1 cellular context compared by ENCODE assay signal in the genomic region with DNA sequence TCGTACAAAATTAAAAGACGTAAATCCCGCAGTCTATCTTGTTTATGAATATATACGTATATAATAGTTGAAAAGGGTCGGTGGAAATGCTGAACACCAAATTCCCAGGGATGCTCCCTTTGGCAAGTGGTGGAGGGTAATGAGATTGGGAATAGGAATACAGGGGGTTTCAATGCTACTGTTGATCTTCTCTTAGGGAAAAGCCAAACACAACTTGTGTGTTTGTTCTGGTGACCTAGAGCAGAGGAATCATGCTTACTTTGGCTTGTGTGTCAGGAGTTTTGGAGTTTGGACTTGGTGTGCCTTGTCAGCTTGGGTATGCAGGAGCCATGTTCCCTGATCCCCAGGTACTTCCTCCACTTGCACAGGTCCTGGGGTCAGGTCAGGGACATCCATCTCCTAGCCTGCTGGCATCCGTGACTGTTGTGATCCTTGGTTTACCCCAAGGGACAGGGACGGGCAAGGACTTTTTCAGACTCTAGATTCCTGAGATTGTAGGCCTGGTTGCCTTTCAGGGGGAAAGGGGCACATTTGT.
TF ChIP-seq lines count a peak whose summit lies in the region.

No MANE protein-coding gene starts in this region.

TF ChIP-seq in HepG2, 621 proteins besides CTCF, POLR2A, EP300 and RAD21 (continued from another document and continues in another):
- TF ChIP-seq ELF4 (CRISPR knock-in tag; IDR thresholded peaks at IDR 0.05; ENCODE audit: borderline replicate concordance) (no peak), GLI4 (CRISPR knock-in tag; IDR thresholded peaks at IDR 0.05; ENCODE audit: borderline replicate concordance) (no peak), GATAD2A (CRISPR knock-in tag; IDR thresholded peaks at IDR 0.05) (peak; percentile 70), ZNF460 (CRISPR knock-in tag; IDR thresholded peaks at IDR 0.05; ENCODE audit: borderline replicate concordance) (no peak), RFX5 (IDR thresholded peaks at IDR 0.05; ENCODE audit: low read depth, low read length) (no peak), ZNF589 (CRISPR knock-in tag; conservative IDR thresholded peaks at IDR 0.05) (no peak), ZNF891 (CRISPR knock-in tag; IDR thresholded peaks at IDR 0.05) (no peak), ZNF44 (CRISPR knock-in tag; IDR thresholded peaks at IDR 0.05) (no peak), ZNF724P (CRISPR knock-in tag; IDR thresholded peaks at IDR 0.05; ENCODE audit: borderline replicate concordance) (no peak), NR2F2 (IDR thresholded peaks at IDR 0.05; ENCODE audit: borderline replicate concordance, low read depth) (0 out of 2 replicates have a peak, but pooled peaks have one; percentile 19), SP4 (CRISPR knock-in tag; IDR thresholded peaks at IDR 0.05) (no peak), ZBTB8A (CRISPR knock-in tag; IDR thresholded peaks at IDR 0.05; ENCODE audit: borderline replicate concordance, low read depth) (no peak), ZNF530 (CRISPR knock-in tag; IDR thresholded peaks at IDR 0.05; ENCODE audit: low read depth) (no peak), DNMT3B (CRISPR knock-in tag; conservative IDR thresholded peaks at IDR 0.05) (no peak), ZNF10 (CRISPR knock-in tag; IDR thresholded peaks at IDR 0.05; ENCODE audit: borderline replicate concordance, low read depth) (no peak), ZFP62 (CRISPR knock-in tag; IDR thresholded peaks at IDR 0.05) (no peak), NPAS2 (CRISPR knock-in tag; IDR thresholded peaks at IDR 0.05; ENCODE audit: borderline replicate concordance) (no peak), POLR2AphosphoS5 (IDR thresholded peaks at IDR 0.05; ENCODE audit: low read depth, low read length) (no peak), NFE2L1 (CRISPR knock-in tag; IDR thresholded peaks at IDR 0.05; ENCODE audit: borderline replicate concordance) (no peak), SOX6 (IDR thresholded peaks at IDR 0.05) (no peak), SOX6 (CRISPR knock-in tag; IDR thresholded peaks at IDR 0.05) (peak; percentile 62; the same call in 1 of the 2 replicates), ZNF660 (CRISPR knock-in tag; IDR thresholded peaks at IDR 0.05; ENCODE audit: borderline replicate concordance, low read depth) (no peak), ZNF317 (CRISPR knock-in tag; IDR thresholded peaks at IDR 0.05) (no peak), STAT5B (CRISPR knock-in tag; IDR thresholded peaks at IDR 0.05) (no peak), ELF1 (CRISPR knock-in tag; IDR thresholded peaks at IDR 0.05) (peak; percentile 46), ZNF354B (CRISPR knock-in tag; IDR thresholded peaks at IDR 0.05) (no peak), ZNF230 (CRISPR knock-in tag; IDR thresholded peaks at IDR 0.05) (no peak), LCORL (IDR thresholded peaks at IDR 0.05) (no peak), LCORL (CRISPR knock-in tag; IDR thresholded peaks at IDR 0.05) (peak; percentile 95), NFYC (CRISPR knock-in tag; IDR thresholded peaks at IDR 0.05) (no peak), TEAD2 (CRISPR knock-in tag; IDR thresholded peaks at IDR 0.05) (no peak), ZNF557 (CRISPR knock-in tag; IDR thresholded peaks at IDR 0.05) (no peak), JUN (CRISPR knock-in tag; IDR thresholded peaks at IDR 0.05) (no peak), ZNF292 (CRISPR knock-in tag; IDR thresholded peaks at IDR 0.05; ENCODE audit: borderline replicate concordance, low read depth) (peak; percentile 80; the same call in 1 of the 2 replicates), ZNF552 (CRISPR knock-in tag; IDR thresholded peaks at IDR 0.05; ENCODE audit: borderline replicate concordance) (no peak), NFE2 (CRISPR knock-in tag; IDR thresholded peaks at IDR 0.05) (no peak), ZBTB20 (CRISPR knock-in tag; IDR thresholded peaks at IDR 0.05; ENCODE audit: borderline replicate concordance, low read depth) (0 out of 2 replicates have a peak, but pooled peaks have one; percentile 62), NAIF1 (CRISPR knock-in tag; IDR thresholded peaks at IDR 0.05; ENCODE audit: borderline replicate concordance) (no peak), SNRNP70 (IDR thresholded peaks at IDR 0.05; ENCODE audit: low read depth, low read length) (no peak), ARNT (IDR thresholded peaks at IDR 0.05) (no peak), SIN3A (IDR thresholded peaks at IDR 0.05; ENCODE audit: borderline replicate concordance, low read depth, low read length) (no peak), ZKSCAN5 (CRISPR knock-in tag; IDR thresholded peaks at IDR 0.05) (no peak), ZNF792 (CRISPR knock-in tag; IDR thresholded peaks at IDR 0.05) (peak; percentile 79; the same call in 1 of the 2 replicates), DNMT1 (CRISPR knock-in tag; IDR thresholded peaks at IDR 0.05) (0 out of 2 replicates have a peak, but pooled peaks have one; percentile 41), ZNF33A (CRISPR knock-in tag; IDR thresholded peaks at IDR 0.05; ENCODE audit: borderline replicate concordance) (no peak), ZNF713 (CRISPR knock-in tag; IDR thresholded peaks at IDR 0.05) (no peak)
- TF ChIP-seq, protein P1, sequence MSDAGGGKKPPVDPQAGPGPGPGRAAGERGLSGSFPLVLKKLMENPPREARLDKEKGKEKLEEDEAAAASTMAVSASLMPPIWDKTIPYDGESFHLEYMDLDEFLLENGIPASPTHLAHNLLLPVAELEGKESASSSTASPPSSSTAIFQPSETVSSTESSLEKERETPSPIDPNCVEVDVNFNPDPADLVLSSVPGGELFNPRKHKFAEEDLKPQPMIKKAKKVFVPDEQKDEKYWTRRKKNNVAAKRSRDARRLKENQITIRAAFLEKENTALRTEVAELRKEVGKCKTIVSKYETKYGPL (CRISPR knock-in tag; IDR thresholded peaks at IDR 0.05): no peak
- TF ChIP-seq, protein P2, sequence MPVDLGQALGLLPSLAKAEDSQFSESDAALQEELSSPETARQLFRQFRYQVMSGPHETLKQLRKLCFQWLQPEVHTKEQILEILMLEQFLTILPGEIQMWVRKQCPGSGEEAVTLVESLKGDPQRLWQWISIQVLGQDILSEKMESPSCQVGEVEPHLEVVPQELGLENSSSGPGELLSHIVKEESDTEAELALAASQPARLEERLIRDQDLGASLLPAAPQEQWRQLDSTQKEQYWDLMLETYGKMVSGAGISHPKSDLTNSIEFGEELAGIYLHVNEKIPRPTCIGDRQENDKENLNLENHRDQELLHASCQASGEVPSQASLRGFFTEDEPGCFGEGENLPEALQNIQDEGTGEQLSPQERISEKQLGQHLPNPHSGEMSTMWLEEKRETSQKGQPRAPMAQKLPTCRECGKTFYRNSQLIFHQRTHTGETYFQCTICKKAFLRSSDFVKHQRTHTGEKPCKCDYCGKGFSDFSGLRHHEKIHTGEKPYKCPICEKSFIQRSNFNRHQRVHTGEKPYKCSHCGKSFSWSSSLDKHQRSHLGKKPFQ (CRISPR knock-in tag; IDR thresholded peaks at IDR 0.05; ENCODE audit: insufficient replicate concordance): peak; percentile 28
- TF ChIP-seq, protein P3, sequence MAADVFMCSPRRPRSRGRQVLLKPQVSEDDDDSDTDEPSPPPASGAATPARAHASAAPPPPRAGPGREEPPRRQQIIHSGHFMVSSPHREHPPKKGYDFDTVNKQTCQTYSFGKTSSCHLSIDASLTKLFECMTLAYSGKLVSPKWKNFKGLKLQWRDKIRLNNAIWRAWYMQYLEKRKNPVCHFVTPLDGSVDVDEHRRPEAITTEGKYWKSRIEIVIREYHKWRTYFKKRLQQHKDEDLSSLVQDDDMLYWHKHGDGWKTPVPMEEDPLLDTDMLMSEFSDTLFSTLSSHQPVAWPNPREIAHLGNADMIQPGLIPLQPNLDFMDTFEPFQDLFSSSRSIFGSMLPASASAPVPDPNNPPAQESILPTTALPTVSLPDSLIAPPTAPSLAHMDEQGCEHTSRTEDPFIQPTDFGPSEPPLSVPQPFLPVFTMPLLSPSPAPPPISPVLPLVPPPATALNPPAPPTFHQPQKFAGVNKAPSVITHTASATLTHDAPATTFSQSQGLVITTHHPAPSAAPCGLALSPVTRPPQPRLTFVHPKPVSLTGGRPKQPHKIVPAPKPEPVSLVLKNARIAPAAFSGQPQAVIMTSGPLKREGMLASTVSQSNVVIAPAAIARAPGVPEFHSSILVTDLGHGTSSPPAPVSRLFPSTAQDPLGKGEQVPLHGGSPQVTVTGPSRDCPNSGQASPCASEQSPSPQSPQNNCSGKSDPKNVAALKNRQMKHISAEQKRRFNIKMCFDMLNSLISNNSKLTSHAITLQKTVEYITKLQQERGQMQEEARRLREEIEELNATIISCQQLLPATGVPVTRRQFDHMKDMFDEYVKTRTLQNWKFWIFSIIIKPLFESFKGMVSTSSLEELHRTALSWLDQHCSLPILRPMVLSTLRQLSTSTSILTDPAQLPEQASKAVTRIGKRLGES (CRISPR knock-in tag; IDR thresholded peaks at IDR 0.05; ENCODE audit: borderline replicate concordance): no peak
- TF ChIP-seq, protein P4, sequence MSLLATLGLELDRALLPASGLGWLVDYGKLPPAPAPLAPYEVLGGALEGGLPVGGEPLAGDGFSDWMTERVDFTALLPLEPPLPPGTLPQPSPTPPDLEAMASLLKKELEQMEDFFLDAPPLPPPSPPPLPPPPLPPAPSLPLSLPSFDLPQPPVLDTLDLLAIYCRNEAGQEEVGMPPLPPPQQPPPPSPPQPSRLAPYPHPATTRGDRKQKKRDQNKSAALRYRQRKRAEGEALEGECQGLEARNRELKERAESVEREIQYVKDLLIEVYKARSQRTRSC (CRISPR knock-in tag; IDR thresholded peaks at IDR 0.05; ENCODE audit: low read depth): no peak
- TF ChIP-seq, protein P5, sequence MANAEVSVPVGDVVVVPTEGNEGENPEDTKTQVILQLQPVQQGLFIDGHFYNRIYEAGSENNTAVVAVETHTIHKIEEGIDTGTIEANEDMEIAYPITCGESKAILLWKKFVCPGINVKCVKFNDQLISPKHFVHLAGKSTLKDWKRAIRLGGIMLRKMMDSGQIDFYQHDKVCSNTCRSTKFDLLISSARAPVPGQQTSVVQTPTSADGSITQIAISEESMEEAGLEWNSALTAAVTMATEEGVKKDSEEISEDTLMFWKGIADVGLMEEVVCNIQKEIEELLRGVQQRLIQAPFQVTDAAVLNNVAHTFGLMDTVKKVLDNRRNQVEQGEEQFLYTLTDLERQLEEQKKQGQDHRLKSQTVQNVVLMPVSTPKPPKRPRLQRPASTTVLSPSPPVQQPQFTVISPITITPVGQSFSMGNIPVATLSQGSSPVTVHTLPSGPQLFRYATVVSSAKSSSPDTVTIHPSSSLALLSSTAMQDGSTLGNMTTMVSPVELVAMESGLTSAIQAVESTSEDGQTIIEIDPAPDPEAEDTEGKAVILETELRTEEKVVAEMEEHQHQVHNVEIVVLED (CRISPR knock-in tag; IDR thresholded peaks at IDR 0.05; ENCODE audit: borderline replicate concordance): peak; percentile 58
- TF ChIP-seq, protein P6, sequence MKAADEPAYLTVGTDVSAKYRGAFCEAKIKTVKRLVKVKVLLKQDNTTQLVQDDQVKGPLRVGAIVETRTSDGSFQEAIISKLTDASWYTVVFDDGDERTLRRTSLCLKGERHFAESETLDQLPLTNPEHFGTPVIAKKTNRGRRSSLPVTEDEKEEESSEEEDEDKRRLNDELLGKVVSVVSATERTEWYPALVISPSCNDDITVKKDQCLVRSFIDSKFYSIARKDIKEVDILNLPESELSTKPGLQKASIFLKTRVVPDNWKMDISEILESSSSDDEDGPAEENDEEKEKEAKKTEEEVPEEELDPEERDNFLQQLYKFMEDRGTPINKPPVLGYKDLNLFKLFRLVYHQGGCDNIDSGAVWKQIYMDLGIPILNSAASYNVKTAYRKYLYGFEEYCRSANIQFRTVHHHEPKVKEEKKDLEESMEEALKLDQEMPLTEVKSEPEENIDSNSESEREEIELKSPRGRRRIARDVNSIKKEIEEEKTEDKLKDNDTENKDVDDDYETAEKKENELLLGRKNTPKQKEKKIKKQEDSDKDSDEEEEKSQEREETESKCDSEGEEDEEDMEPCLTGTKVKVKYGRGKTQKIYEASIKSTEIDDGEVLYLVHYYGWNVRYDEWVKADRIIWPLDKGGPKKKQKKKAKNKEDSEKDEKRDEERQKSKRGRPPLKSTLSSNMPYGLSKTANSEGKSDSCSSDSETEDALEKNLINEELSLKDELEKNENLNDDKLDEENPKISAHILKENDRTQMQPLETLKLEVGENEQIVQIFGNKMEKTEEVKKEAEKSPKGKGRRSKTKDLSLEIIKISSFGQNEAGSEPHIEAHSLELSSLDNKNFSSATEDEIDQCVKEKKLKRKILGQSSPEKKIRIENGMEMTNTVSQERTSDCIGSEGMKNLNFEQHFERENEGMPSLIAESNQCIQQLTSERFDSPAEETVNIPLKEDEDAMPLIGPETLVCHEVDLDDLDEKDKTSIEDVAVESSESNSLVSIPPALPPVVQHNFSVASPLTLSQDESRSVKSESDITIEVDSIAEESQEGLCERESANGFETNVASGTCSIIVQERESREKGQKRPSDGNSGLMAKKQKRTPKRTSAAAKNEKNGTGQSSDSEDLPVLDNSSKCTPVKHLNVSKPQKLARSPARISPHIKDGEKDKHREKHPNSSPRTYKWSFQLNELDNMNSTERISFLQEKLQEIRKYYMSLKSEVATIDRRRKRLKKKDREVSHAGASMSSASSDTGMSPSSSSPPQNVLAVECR (CRISPR knock-in tag; IDR thresholded peaks at IDR 0.05; ENCODE audit: borderline replicate concordance): peak; percentile 62; the same call in 1 of the 2 replicates
- TF ChIP-seq, protein P7, sequence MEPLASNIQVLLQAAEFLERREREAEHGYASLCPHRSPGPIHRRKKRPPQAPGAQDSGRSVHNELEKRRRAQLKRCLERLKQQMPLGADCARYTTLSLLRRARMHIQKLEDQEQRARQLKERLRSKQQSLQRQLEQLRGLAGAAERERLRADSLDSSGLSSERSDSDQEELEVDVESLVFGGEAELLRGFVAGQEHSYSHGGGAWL (CRISPR knock-in tag; IDR thresholded peaks at IDR 0.05): no peak
- TF ChIP-seq, protein P8, sequence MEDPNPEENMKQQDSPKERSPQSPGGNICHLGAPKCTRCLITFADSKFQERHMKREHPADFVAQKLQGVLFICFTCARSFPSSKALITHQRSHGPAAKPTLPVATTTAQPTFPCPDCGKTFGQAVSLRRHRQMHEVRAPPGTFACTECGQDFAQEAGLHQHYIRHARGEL (CRISPR knock-in tag; IDR thresholded peaks at IDR 0.05): no peak
- TF ChIP-seq, protein P9, sequence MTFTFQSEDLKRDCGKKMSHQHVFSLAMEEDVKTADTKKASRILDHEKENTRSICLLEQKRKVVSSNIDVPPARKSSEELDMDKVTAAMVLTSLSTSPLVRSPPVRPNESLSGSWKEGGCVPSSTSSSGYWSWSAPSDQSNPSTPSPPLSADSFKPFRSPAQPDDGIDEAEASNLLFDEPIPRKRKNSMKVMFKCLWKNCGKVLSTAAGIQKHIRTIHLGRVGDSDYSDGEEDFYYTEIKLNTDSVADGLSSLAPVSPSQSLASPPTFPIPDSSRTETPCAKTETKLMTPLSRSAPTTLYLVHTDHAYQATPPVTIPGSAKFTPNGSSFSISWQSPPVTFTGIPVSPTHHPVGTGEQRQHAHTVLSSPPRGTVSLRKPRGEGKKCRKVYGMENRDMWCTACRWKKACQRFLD (CRISPR knock-in tag; IDR thresholded peaks at IDR 0.05; ENCODE audit: borderline replicate concordance): no peak
- TF ChIP-seq, protein P10, sequence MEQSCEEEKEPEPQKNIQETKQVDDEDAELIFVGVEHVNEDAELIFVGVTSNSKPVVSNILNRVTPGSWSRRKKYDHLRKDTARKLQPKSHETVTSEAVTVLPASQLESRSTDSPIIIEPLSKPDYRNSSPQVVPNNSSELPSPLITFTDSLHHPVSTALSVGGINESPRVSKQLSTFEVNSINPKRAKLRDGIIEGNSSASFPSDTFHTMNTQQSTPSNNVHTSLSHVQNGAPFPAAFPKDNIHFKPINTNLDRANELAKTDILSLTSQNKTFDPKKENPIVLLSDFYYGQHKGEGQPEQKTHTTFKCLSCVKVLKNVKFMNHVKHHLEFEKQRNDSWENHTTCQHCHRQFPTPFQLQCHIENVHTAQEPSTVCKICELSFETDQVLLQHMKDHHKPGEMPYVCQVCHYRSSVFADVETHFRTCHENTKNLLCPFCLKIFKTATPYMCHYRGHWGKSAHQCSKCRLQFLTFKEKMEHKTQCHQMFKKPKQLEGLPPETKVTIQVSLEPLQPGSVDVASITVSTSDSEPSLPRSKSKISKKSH (CRISPR knock-in tag; IDR thresholded peaks at IDR 0.05; ENCODE audit: borderline replicate concordance): no peak
